ENCODE assay signal across 13 cellular contexts in genomic region chr7:139901840-139902370, GRCh38.
DNase-seq lines count a peak whose midpoint lies in the region; ATAC-seq and TF ChIP-seq lines count a peak whose summit lies in the region.
"Had no signal": no experiment of that assay in that cellular context is flagged by ENCODE, and none has a peak within 500 bp of the region (broad histone marks: within the 10 kb centered on the region; RNA-seq: fewer than 3 reads in every experiment).

No MANE protein-coding gene starts in this region.

- H3K4me3 Mint-ChIP-seq in activated B cell treated with CpG ODN at 0.5 μM for 24 hours (no peak overlapping the region), naive B cell (peak overlapping the region in 5 of 8 donors; percentile 29 to 74 (median 58))

- no peaks in the 10 kb centered on the region for H3K27me3 Mint-ChIP-seq in activated B cell treated with CpG ODN at 0.5 μM for 24 hours
- no peaks in the 10 kb centered on the region for H3K27me3 Mint-ChIP-seq in naive B cell

- CTCF ChIA-PET in activated B cell treated with CpG ODN at 0.5 μM for 24 hours (lab: Charles Lee) = interaction anchor here (1.1 kb wide), 1 partner anchor 14 kb away, joined by 3 read pairs; no protein-coding TSS in a partner anchor

- TF ChIP-seq CTCF in activated B cell treated with CpG ODN at 0.5 μM for 24 hours (IDR thresholded peaks at IDR 0.05) (no peak), upper lobe of right lung (IDR thresholded peaks at IDR 0.05) (no peak)

- H3K27ac Mint-ChIP-seq in activated B cell treated with CpG ODN at 0.5 μM for 24 hours (peak overlapping the region; percentile 35), naive B cell (peak overlapping the region in 2 of 6 donors; percentile 49 to 80)

- H3K4me1 Mint-ChIP-seq in activated B cell treated with CpG ODN at 0.5 μM for 24 hours (peaks cover 49% of the 10 kb centered on the region), naive B cell (peaks cover 35 to 52% (median 39%) of the 10 kb centered on the region in 3 donors)

- no peaks in the 10 kb centered on the region for H3K27me3 ChIP-seq in upper lobe of right lung

- H3K36me3 Mint-ChIP-seq in activated B cell treated with CpG ODN at 0.5 μM for 24 hours (ENCODE audit: low read depth) (peaks cover 3% of the 10 kb centered on the region), naive B cell (peaks cover 0 to 4% of the 10 kb centered on the region in 2 donors)

- ATAC-seq in activated B cell treated with CpG ODN at 0.5 μM for 24 hours (ENCODE audit: low read depth) (no peak), naive B cell (ENCODE audit: low read depth in 2 of 2) (peak in 1 of 2 donors; percentile 8), upper lobe of right lung (peak; percentile 64), HG03135 (IDR thresholded peaks at IDR 0.05; ENCODE audit: unreplicated experiment) (no peak), HG02798 (IDR thresholded peaks at IDR 0.05; ENCODE audit: poor library complexity, unreplicated experiment) (no peak)
- ATAC-seq: Right ventricle myocardium inferior had no signal

- no peaks in the 10 kb centered on the region for H3K36me3 ChIP-seq in upper lobe of right lung

- H3K27ac ChIP-seq in upper lobe of right lung = no peak overlapping the region

- H3K9me3 Mint-ChIP-seq in activated B cell treated with CpG ODN at 0.5 μM for 24 hours (peaks cover 11% of the 10 kb centered on the region), naive B cell (peaks cover 0 to 23% (median 9%) of the 10 kb centered on the region in 7 donors)

- POLR2A ChIA-PET in activated B cell treated with CpG ODN at 0.5 μM for 24 hours (lab: Charles Lee) = interaction anchor here (2.4 kb wide), 1 partner anchor 14 kb away, joined by 15 read pairs; no protein-coding TSS in a partner anchor

- H3K4me3 ChIP-seq in upper lobe of right lung = no peak overlapping the region

- H3K4me1 ChIP-seq in upper lobe of right lung = peaks cover 6% of the 10 kb centered on the region

- no peaks in the 10 kb centered on the region for H3K9me3 ChIP-seq in upper lobe of right lung

- intact Hi-C loops in activated B cell treated with CpG ODN at 0.5 μM for 24 hours (cut with micrococcal nuclease) = loop anchor here (2.0 kb wide), 1 partner anchor 15 kb away; no protein-coding TSS in a partner anchor
- intact Hi-C loops in upper lobe of right lung (cut with DNase I) = no loop called here

- DNase-seq in CMK (ENCODE audit: low read depth) (peak; percentile 80), activated B cell treated with CpG ODN at 0.5 μM for 24 hours (no peak), naive B cell (no peak), upper lobe of right lung (no peak), GF-D8 (lab: John Stamatoyannopoulos, UW) (no peak)
- DNase-seq: C1 segment of cervical spinal cord, COR-L47, NCI-H1105, NCI-H2081 treated with DMSO at 0.1 percent for 48 hours, NCI-H446 treated with DMSO at 0.1 percent for 48 hours had no signal
